ENCODE assay signal across 19 cellular contexts in genomic region chr10:65931291-65932080, GRCh38.
DNase-seq lines count a peak whose midpoint lies in the region; ATAC-seq, FAIRE-seq and TF ChIP-seq lines count a peak whose summit lies in the region.
"Had no signal": no experiment of that assay in that cellular context is flagged by ENCODE, and none has a peak within 500 bp of the region (broad histone marks: within the 10 kb centered on the region; RNA-seq: fewer than 3 reads in every experiment).

No MANE protein-coding gene starts in this region.

- H3K9me3 ChIP-seq in endodermal cell (ENCODE audit: control insufficient read depth, low read length), result no peaks in the 10 kb centered on the region
- H3K9me3 ChIP-seq: Caco-2 had no signal

- TF ChIP-seq POLR2A in H54 (IDR thresholded peaks at IDR 0.05; ENCODE audit: low read depth, low read length), result no peak

- DNase-seq in H54 (ENCODE audit: insufficient read length, low spot score), result no peak
- DNase-seq in NCI-H226, result peak; percentile 22
- no peak for DNase-seq in endodermal cell
- peak; percentile 4 for DNase-seq in pons (ENCODE audit: low spot score)
- DNase-seq in retina, result no peak
- DNase-seq in T-helper 1 cell, result no peak
- DNase-seq: AML-193; Caco-2; DMS79 treated with DMSO at 0.1 percent for 48 hours; HFFc6; NCI-H1105 treated with DMSO at 0.1 percent for 48 hours; NCI-H1930; NCI-H510A treated with DMSO at 0.1 percent for 48 hours; NK-92 treated with Interleukin-12 subunit alpha and Interleukin-12 subunit beta, amount 100 ng/mL, for 24 hours had no signal

- no peak overlapping the region for H3K4me3 Mint-ChIP-seq in endodermal cell
- H3K4me3 Mint-ChIP-seq: HFFc6 had no signal

- no peaks in the 10 kb centered on the region for H3K9me3 Mint-ChIP-seq in endodermal cell

- ATAC-seq in HG02798 (IDR thresholded peaks at IDR 0.05; ENCODE audit: poor library complexity, unreplicated experiment), result no peak

- no peaks in the 10 kb centered on the region for H3K4me1 Mint-ChIP-seq in endodermal cell

- TF ChIP-seq CTCF in endodermal cell (conservative IDR thresholded peaks at IDR 0.05), result no peak

- H3K4me3 ChIP-seq in endodermal cell (ENCODE audit: low read length), result no peak overlapping the region
- H3K4me3 ChIP-seq: SK-N-MC had no signal

- no peaks in the 10 kb centered on the region for H3K27me3 ChIP-seq in endodermal cell (ENCODE audit: control insufficient read depth, insufficient read depth, low read length, poor library complexity, severe bottlenecking)

- H3K27ac ChIP-seq in endodermal cell (ENCODE audit: low read depth, low read length), result no peak overlapping the region
- H3K27ac ChIP-seq: SK-N-MC had no signal

- H3K36me3 ChIP-seq in endodermal cell (ENCODE audit: control insufficient read depth, insufficient read depth, low read length), result no peaks in the 10 kb centered on the region

- H3K27me3 Mint-ChIP-seq in endodermal cell (ENCODE audit: insufficient read depth), result no peaks in the 10 kb centered on the region

- FAIRE-seq in H54 (lab: Jason Lieb, UNC), result peak; percentile 33
- FAIRE-seq: G401.6, GM12891, GM19239 had no signal

- H3K9ac ChIP-seq in endodermal cell (ENCODE audit: extremely low read depth, low read length, poor library complexity, severe bottlenecking), result no peak overlapping the region

- H3K36me3 Mint-ChIP-seq in endodermal cell (ENCODE audit: low read depth), result no peaks in the 10 kb centered on the region

- peak overlapping the region; percentile 74 for H3K27ac Mint-ChIP-seq in endodermal cell
- H3K27ac Mint-ChIP-seq: HFFc6 had no signal

- WGBS in endodermal cell (ENCODE audit: insufficient coverage in 1 of 2, insufficient read length in 1 of 2), 2 experiments, result 90 to 91% methylated on average over 2 to 5 of the region's 5 CpGs

- H3K4me1 ChIP-seq in endodermal cell (ENCODE audit: control insufficient read depth, insufficient read depth, low read length), result no peaks in the 10 kb centered on the region
- H3K4me1 ChIP-seq: Caco-2 had no signal

Comparison
In these comparisons a context has a peak if more than half of its experiments do, and no peak if none do; other contexts are left out.
1. DNase-seq: peak in NCI-H226 (single experiment) and pons (single experiment); none in H54 (single experiment), endodermal cell (single experiment), retina (single experiment) and T-helper 1 cell (0 of 5).